In genomic region chr12:55818886-55819285, GRCh38 we compare ENCODE assay signal across 10 cellular contexts. TPM values are rescaled to one million over a fixed set of nuclear protein-coding genes. Genes with fewer than 3 reads are reported as not detected.
A peak's percentile ranks its signal among the peaks of the same experiment; 100 is the strongest.
DNase-seq lines count a peak whose midpoint lies in the region; ATAC-seq and TF ChIP-seq lines count a peak whose summit lies in the region.
"Had no signal": no experiment of that assay in that cellular context is flagged by ENCODE, and none has a peak within 500 bp of the region (broad histone marks: within the 10 kb centered on the region; RNA-seq: fewer than 3 reads in every experiment).

No MANE protein-coding gene starts in this region.

- H3K4me3 Mint-ChIP-seq in glutamatergic neuron (ENCODE audit: unreplicated experiment), result peak overlapping the region; percentile 72

- intact Hi-C loops in posterior cingulate gyrus (cut with DNase I), result loop anchor here (1.0 to 5.0 kb wide), 2 partner anchors 10 to 123 kb away; partner anchors contain the start of gene DNAJC14

- H3K9me3 Mint-ChIP-seq in glutamatergic neuron (ENCODE audit: unreplicated experiment), result peaks cover 2% of the 10 kb centered on the region

- H3K36me3 ChIP-seq in SK-N-MC (ENCODE audit: insufficient read depth, low read length) (peaks cover 68% of the 10 kb centered on the region), thoracic aorta (peaks cover 22% of the 10 kb centered on the region)

- no peak overlapping the region for H3K27ac Mint-ChIP-seq in glutamatergic neuron (ENCODE audit: unreplicated experiment)

- H3K27ac ChIP-seq in SK-N-MC (no peak overlapping the region), thoracic aorta (peak overlapping the region; percentile 30 to 70)

- H3K4me1 ChIP-seq in thoracic aorta (ENCODE audit: control insufficient read depth in 1 of 2, low read depth in 2 of 2), result peaks cover 28 to 35% of the 10 kb centered on the region in 2 donors

- no peaks in the 10 kb centered on the region for H3K27me3 ChIP-seq in thoracic aorta (replicated peaks; ENCODE audit: insufficient read depth)

- H3K9ac ChIP-seq in SK-N-MC (ENCODE audit: insufficient read length), result peak overlapping the region; percentile 82

- no peak for TF ChIP-seq CTCF in glutamatergic neuron (IDR thresholded peaks at IDR 0.05; ENCODE audit: partially characterized antibody, unreplicated experiment)
- no peak for TF ChIP-seq CTCF in thoracic aorta (IDR thresholded peaks at IDR 0.05)

- H3K9me3 ChIP-seq in SK-N-MC (ENCODE audit: low read depth, low read length) (no peaks in the 10 kb centered on the region), thoracic aorta (no peaks in the 10 kb centered on the region)

- DNase-seq in activated CD8-positive, alpha-beta memory T cell treated with anti-CD3 and anti-CD28 coated beads for 24 hours, result peak; percentile 51
- no peak for DNase-seq in activated CD8-positive, alpha-beta memory T cell treated with anti-CD3 and anti-CD28 coated beads, Interleukin-2, amount 50 U/mL, for 4 hours
- no peak for DNase-seq in SK-N-MC (ENCODE audit: low read depth, low spot score)
- no peak for DNase-seq in glutamatergic neuron
- DNase-seq in thoracic aorta (ENCODE audit: low spot score), result no peak
- DNase-seq in posterior cingulate gyrus, result no peak
- DNase-seq in NCI-H1048 (lab: John Stamatoyannopoulos, UW), result no peak
- DNase-seq: anterior cingulate cortex had no signal

- peaks cover 1% of the 10 kb centered on the region for H3K27me3 Mint-ChIP-seq in glutamatergic neuron (ENCODE audit: unreplicated experiment)

- ATAC-seq in thoracic aorta (ENCODE audit: insufficient number of reproducible peaks, low FRiP score, low read depth) (no peak), GM18873 (IDR thresholded peaks at IDR 0.05; ENCODE audit: low FRiP score, unreplicated experiment) (no peak)

- H3K4me1 Mint-ChIP-seq in glutamatergic neuron (ENCODE audit: low read depth, unreplicated experiment), result peaks cover 11% of the 10 kb centered on the region

- H3K4me3 ChIP-seq in SK-N-MC, result peak overlapping the region; percentile 99
- H3K4me3 ChIP-seq in thoracic aorta, result peak overlapping the region; percentile 96

- no peaks in the 10 kb centered on the region for H3K36me3 Mint-ChIP-seq in glutamatergic neuron (ENCODE audit: unreplicated experiment)

RNA-seq across cellular contexts. Expression of gene ORMDL2, which starts 1.0 kb away (rescaled TPM):
- 47.6 TPM for total RNA-seq in glutamatergic neuron (ENCODE audit: unreplicated experiment)
- 10 to 100 TPM; 13.8 to 16.2 TPM for total RNA-seq in thoracic aorta

RNA-seq across cellular contexts. Expression of gene SARNP, which starts 1.4 kb away (rescaled TPM):
- total RNA-seq in glutamatergic neuron (ENCODE audit: unreplicated experiment) (98.7 TPM), thoracic aorta (10 to 100 TPM; 39.1 to 49.2 TPM)

RNA-seq across cellular contexts. Expression of gene DNAJC14, which starts 10.5 kb away (rescaled TPM):
- 37.6 TPM for total RNA-seq in glutamatergic neuron (ENCODE audit: unreplicated experiment)
- total RNA-seq in thoracic aorta, result 10 to 100 TPM; 27.5 to 39.6 TPM

RNA-seq across cellular contexts. Expression of gene MMP19, which starts 23.9 kb away (rescaled TPM):
- total RNA-seq in glutamatergic neuron (ENCODE audit: unreplicated experiment) (not detected), thoracic aorta (10 to 100 TPM; 72.9 to 85.0 TPM)
- total RNA-seq: SK-MEL-5 had no signal
